Comparison of ENCODE assay signal across 18 cellular contexts in the genomic region with DNA sequence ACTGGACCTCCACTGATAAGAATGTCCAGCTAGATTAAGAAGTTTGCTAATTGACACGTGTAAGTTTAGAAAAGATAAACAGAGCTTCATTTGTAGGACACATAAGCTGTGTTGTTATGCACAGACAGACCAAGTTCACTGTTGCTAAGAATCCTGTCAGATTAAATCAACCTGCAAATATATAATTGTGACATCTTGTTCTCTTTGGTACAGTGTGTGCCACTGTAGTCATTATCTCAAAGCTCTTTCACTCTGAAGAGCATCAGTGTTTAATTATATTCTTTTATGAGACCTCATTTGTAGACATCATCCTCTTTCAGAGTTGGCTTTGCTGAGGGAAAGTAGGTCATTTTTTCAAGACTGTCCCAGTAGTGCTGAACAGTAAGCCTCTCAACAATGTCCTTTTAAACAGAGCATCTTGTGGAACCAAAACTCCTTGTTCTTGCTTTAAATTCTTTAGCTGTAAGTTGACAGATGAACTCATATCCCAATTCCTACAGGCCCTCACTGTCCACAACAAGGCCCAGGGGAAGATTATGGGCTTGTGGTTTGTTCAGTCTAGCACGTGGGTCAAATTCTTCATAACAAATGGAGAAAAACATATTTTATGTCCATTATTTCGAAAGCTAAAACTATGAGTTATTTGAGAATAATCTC.
DNase-seq lines count a peak whose midpoint lies in the region; ATAC-seq and TF ChIP-seq lines count a peak whose summit lies in the region.
"Had no signal": no experiment of that assay in that cellular context is flagged by ENCODE, and none has a peak within 500 bp of the region (broad histone marks: within the 10 kb centered on the region; RNA-seq: fewer than 3 reads in every experiment).

No MANE protein-coding gene starts in this region.

- BruUV-seq in PC-3 (replicated peaks; lab: Mats Ljungman, UMichigan), result no TSS peak

- no peak overlapping the region for H3K4me2 ChIP-seq in DND-41 (ENCODE audit: insufficient read depth, low read length)
- no peak overlapping the region for H3K4me2 ChIP-seq in PC-3 (ENCODE audit: low read length)

- H3K36me3 ChIP-seq in DND-41 (ENCODE audit: insufficient read depth, low read length) (no peaks in the 10 kb centered on the region), PC-3 (ENCODE audit: low read depth, low read length) (no peaks in the 10 kb centered on the region)

- H3K9me3 Mint-ChIP-seq in mesothelial cell of epicardium, result peaks cover 19% of the 10 kb centered on the region
- peaks cover 4 to 18% of the 10 kb centered on the region in 2 donors for H3K9me3 Mint-ChIP-seq in stimulated activated naive CD8-positive, alpha-beta T cell treated with anti-CD3 and anti-CD28 coated beads, Interleukin-15, amount 100 ng/mL, for 72 hours

- DNase-seq in DND-41 (no peak), RPMI7951 (ENCODE audit: low read depth) (peak; percentile 7), fibroblast of pulmonary artery (ENCODE audit: low read depth) (peak; percentile 43), mesothelial cell of epicardium (ENCODE audit: low spot score in 2 of 2, unreplicated experiment in 2 of 2) (no peak), PC-3 (no peak), NAMALWA (ENCODE audit: low spot score) (no peak)
- no peak for DNase-seq in stimulated activated naive CD8-positive, alpha-beta T cell treated with anti-CD3 and anti-CD28 coated beads, Interleukin-15, amount 100 ng/mL, for 72 hours
- DNase-seq: activated CD4-positive, alpha-beta T cell treated with anti-CD3 and anti-CD28 coated beads, Interleukin-2, amount 50 U/mL, for 4 hours; activated T-cell treated with anti-CD3 and anti-CD28 coated beads, Interleukin-2, amount 50 U/mL, for 48 hours; hippocampal formation; KBM-7; naive B cell; NCI-H1417; NCI-H2227 treated with DMSO at 0.1 percent for 48 hours; T1000 had no signal

- H3F3A ChIP-seq in PC-3 (ENCODE audit: low read length, unreplicated experiment), result no peaks in the 10 kb centered on the region

- H3K27me3 Mint-ChIP-seq in mesothelial cell of epicardium (ENCODE audit: low read depth), result no peaks in the 10 kb centered on the region
- no peaks in the 10 kb centered on the region for H3K27me3 Mint-ChIP-seq in stimulated activated naive CD8-positive, alpha-beta T cell treated with anti-CD3 and anti-CD28 coated beads, Interleukin-15, amount 100 ng/mL, for 72 hours
- H3K27me3 Mint-ChIP-seq: naive B cell, progenitor cell of endocrine pancreas had no signal

- ATAC-seq in DND-41 (ENCODE audit: insufficient read depth, low read depth) (no peak), PC-3 (no peak), HG03025 (IDR thresholded peaks at IDR 0.05; ENCODE audit: low FRiP score, unreplicated experiment) (no peak)
- no peak for ATAC-seq in stimulated activated naive CD8-positive, alpha-beta T cell treated with anti-CD3 and anti-CD28 coated beads, Interleukin-15, amount 100 ng/mL, for 72 hours
- ATAC-seq: left lobe of liver had no signal

- H3K27ac Mint-ChIP-seq in mesothelial cell of epicardium, result peak overlapping the region; percentile 88
- no peak overlapping the region for H3K27ac Mint-ChIP-seq in stimulated activated naive CD8-positive, alpha-beta T cell treated with anti-CD3 and anti-CD28 coated beads, Interleukin-15, amount 100 ng/mL, for 72 hours
- H3K27ac Mint-ChIP-seq: naive B cell, progenitor cell of endocrine pancreas had no signal

- H3K4me3 ChIP-seq in DND-41 (ENCODE audit: low read depth in 1 of 2, low read length in 2 of 2) (no peak overlapping the region), fibroblast of pulmonary artery (replicated peaks; ENCODE audit: low read depth, low read length) (no peak overlapping the region), PC-3 (ENCODE audit: low read length) (no peak overlapping the region)

- peaks cover 7% of the 10 kb centered on the region for H3K36me3 Mint-ChIP-seq in mesothelial cell of epicardium
- H3K36me3 Mint-ChIP-seq: naive B cell had no signal

- H3K79me2 ChIP-seq in DND-41 (ENCODE audit: insufficient read depth, low read length) (no peaks in the 10 kb centered on the region), PC-3 (ENCODE audit: low read length) (no peaks in the 10 kb centered on the region)

- intact Hi-C loops in PC-3 (cut with micrococcal nuclease), result loop anchor here (10.0 kb wide), 1 partner anchor 623 kb away; no protein-coding TSS in a partner anchor

- H3K27me3 ChIP-seq in DND-41 (ENCODE audit: insufficient read depth, low read length, poor library complexity) (no peaks in the 10 kb centered on the region), PC-3 (ENCODE audit: low read length) (no peaks in the 10 kb centered on the region)

- peaks cover 24% of the 10 kb centered on the region for H3K4me1 Mint-ChIP-seq in mesothelial cell of epicardium
- no peaks in the 10 kb centered on the region for H3K4me1 Mint-ChIP-seq in stimulated activated naive CD8-positive, alpha-beta T cell treated with anti-CD3 and anti-CD28 coated beads, Interleukin-15, amount 100 ng/mL, for 72 hours
- H3K4me1 Mint-ChIP-seq: naive B cell had no signal

- POLR2A ChIA-PET in PC-3 (lab: Charles Lee; ENCODE audit: unreplicated experiment), result interaction anchor here (0.7 kb wide), 1 partner anchor 111 kb away, joined by 4 read pairs; no protein-coding TSS in a partner anchor

- no peak overlapping the region for H3K4me3 Mint-ChIP-seq in mesothelial cell of epicardium
- no peak overlapping the region for H3K4me3 Mint-ChIP-seq in stimulated activated naive CD8-positive, alpha-beta T cell treated with anti-CD3 and anti-CD28 coated beads, Interleukin-15, amount 100 ng/mL, for 72 hours
- H3K4me3 Mint-ChIP-seq: naive B cell had no signal

- H3K9me3 ChIP-seq in DND-41 (ENCODE audit: insufficient read depth, low read length, severe bottlenecking), result peaks cover 2% of the 10 kb centered on the region
- no peaks in the 10 kb centered on the region for H3K9me3 ChIP-seq in PC-3 (ENCODE audit: low read length)

- H3K9ac ChIP-seq in DND-41 (ENCODE audit: low read depth, low read length) (no peak overlapping the region), PC-3 (ENCODE audit: low read length) (no peak overlapping the region)

- H3K9me2 ChIP-seq in PC-3 (replicated peaks; ENCODE audit: low read length), result no peaks in the 10 kb centered on the region

- H3K4me1 ChIP-seq in DND-41 (ENCODE audit: insufficient read depth, low read length) (no peaks in the 10 kb centered on the region), PC-3 (ENCODE audit: insufficient read depth, low read length) (peaks cover 10% of the 10 kb centered on the region)

- H3K27ac ChIP-seq in DND-41 (ENCODE audit: low read length) (no peak overlapping the region), PC-3 (ENCODE audit: low read length) (no peak overlapping the region)

- H2AFZ ChIP-seq in DND-41 (ENCODE audit: low read depth, low read length) (peak overlapping the region; percentile 48; the same call in 1 of the 2 replicates), PC-3 (ENCODE audit: low read length) (no peak overlapping the region)

- H4K20me1 ChIP-seq in DND-41 (ENCODE audit: insufficient read depth, low read length), result no peaks in the 10 kb centered on the region
- H4K20me1 ChIP-seq in PC-3 (ENCODE audit: low read length), result no peaks in the 10 kb centered on the region

- no peak for TF ChIP-seq CTCF in DND-41 (IDR thresholded peaks at IDR 0.05; ENCODE audit: borderline replicate concordance, extremely low read depth, low read length, poor library complexity, severe bottlenecking)
- no peak for TF ChIP-seq CTCF in fibroblast of pulmonary artery (IDR thresholded peaks at IDR 0.05; ENCODE audit: low read length, missing control alignments)
- TF ChIP-seq CTCF in mesothelial cell of epicardium (IDR thresholded peaks at IDR 0.05; ENCODE audit: unreplicated experiment), result no peak
- TF ChIP-seq CTCF in PC-3 (conservative IDR thresholded peaks at IDR 0.05; ENCODE audit: low read depth, low read length), result no peak

- CTCF ChIA-PET in PC-3 (lab: Charles Lee), result no interaction called here

Comparison
In these comparisons a context has a peak if more than half of its experiments do, and no peak if none do; other contexts are left out.
1. DNase-seq: peak in RPMI7951 (single experiment) and fibroblast of pulmonary artery (single experiment); none in DND-41 (single experiment), mesothelial cell of epicardium (0 of 2), stimulated activated naive CD8-positive, alpha-beta T cell treated with anti-CD3 and anti-CD28 coated beads, Interleukin-15, amount 100 ng/mL, for 72 hours (0 of 2), PC-3 (single experiment) and NAMALWA (single experiment).